In the genomic region with DNA sequence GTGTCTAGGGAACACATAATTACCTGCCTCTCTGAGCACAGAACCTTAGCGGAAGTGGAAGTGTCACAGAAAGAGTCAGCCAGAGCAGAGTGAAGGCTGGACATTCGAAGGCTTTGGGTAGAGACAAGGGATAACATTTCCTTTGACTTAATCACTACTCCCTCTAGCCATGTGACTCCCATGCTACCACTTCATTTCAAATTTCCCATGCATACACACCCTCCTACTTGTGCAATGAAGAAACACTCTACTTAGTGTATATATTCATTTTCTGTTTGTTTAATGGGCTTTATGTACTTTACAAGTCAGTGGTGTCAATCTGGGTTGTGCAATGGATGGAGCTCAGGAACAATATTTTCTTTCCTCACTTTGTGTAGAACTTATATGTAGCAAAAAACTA, we compare ENCODE assay signal across 21 cellular contexts. TPM values are rescaled to one million over a fixed set of nuclear protein-coding genes. Genes with fewer than 3 reads are reported as not detected.
DNase-seq lines count a peak whose midpoint lies in the region; ATAC-seq and TF ChIP-seq lines count a peak whose summit lies in the region.
"Had no signal": no experiment of that assay in that cellular context is flagged by ENCODE, and none has a peak within 500 bp of the region (broad histone marks: within the 10 kb centered on the region; RNA-seq: fewer than 3 reads in every experiment).

No MANE protein-coding gene starts in this region.

- H3K4me1 ChIP-seq in breast epithelium = no peaks in the 10 kb centered on the region
- H3K4me1 ChIP-seq in PC-9 (replicated peaks; ENCODE audit: insufficient read depth) = peaks cover 41% of the 10 kb centered on the region
- peaks cover 19% of the 10 kb centered on the region for H3K4me1 ChIP-seq in suprapubic skin
- H3K4me1 ChIP-seq: heart right ventricle had no signal

- H3K4me3 ChIP-seq in breast epithelium (no peak overlapping the region), PC-9 (no peak overlapping the region), fibroblast of pulmonary artery (replicated peaks; ENCODE audit: low read depth, low read length) (no peak overlapping the region), suprapubic skin (no peak overlapping the region), H7 (ENCODE audit: insufficient read depth, low read depth, low read length) (no peak overlapping the region)
- H3K4me3 ChIP-seq: coronary artery, heart right ventricle, MG63 had no signal

- peak overlapping the region; percentile 50 for H3K27ac Mint-ChIP-seq in MCF 10A (ENCODE audit: low read depth, unreplicated experiment)
- H3K27ac Mint-ChIP-seq: activated naive CD8-positive, alpha-beta T cell treated with anti-CD3 and anti-CD28 coated beads, Interleukin-2, amount 50 U/mL, for 24 hours; immature natural killer cell had no signal

- intact Hi-C loops in MCF 10A (cut with micrococcal nuclease) (no loop called here), breast epithelium (cut with DNase I; ENCODE audit: low total_unique reads) (no loop called here), PC-9 (cut with micrococcal nuclease; ENCODE audit: unreplicated experiment) (no loop called here)

- BruUV-seq in MCF 10A (replicated peaks; lab: Mats Ljungman, UMichigan) (no TSS peak), PC-9 (replicated peaks; lab: Mats Ljungman, UMichigan) (no TSS peak)

- peak overlapping the region; percentile 52 for H3K4me2 ChIP-seq in PC-9

- no peak overlapping the region for H3K4me3 Mint-ChIP-seq in MCF 10A (ENCODE audit: unreplicated experiment)
- H3K4me3 Mint-ChIP-seq: activated naive CD8-positive, alpha-beta T cell treated with anti-CD3 and anti-CD28 coated beads, Interleukin-2, amount 50 U/mL, for 24 hours; immature natural killer cell had no signal

- peaks cover 20% of the 10 kb centered on the region for H3F3A ChIP-seq in PC-9 (ENCODE audit: insufficient read depth, low read depth)

- no peak overlapping the region for H2AFZ ChIP-seq in PC-9

- TF ChIP-seq EP300 in suprapubic skin (IDR thresholded peaks at IDR 0.05) = no peak

- no peaks in the 10 kb centered on the region for H3K27me3 ChIP-seq in breast epithelium
- H3K27me3 ChIP-seq in PC-9 (ENCODE audit: insufficient read depth, low read depth) = no peaks in the 10 kb centered on the region
- no peaks in the 10 kb centered on the region for H3K27me3 ChIP-seq in suprapubic skin
- H3K27me3 ChIP-seq in H7 (ENCODE audit: control insufficient read depth, insufficient read depth, low read length) = peaks cover 15% of the 10 kb centered on the region
- H3K27me3 ChIP-seq: brain microvascular endothelial cell, heart right ventricle had no signal

- DNase-seq in MCF 10A (ENCODE audit: unreplicated experiment) (peak; percentile 64), breast epithelium (ENCODE audit: low spot score in 2 of 2) (no peak), PC-9 (peak in 1 of 2 experiments; percentile 88), fibroblast of pulmonary artery (ENCODE audit: low read depth) (peak; percentile 35), suprapubic skin (ENCODE audit: low spot score in 2 of 2) (no peak), H7 (no peak)
- DNase-seq: activated CD4-positive, alpha-beta T cell treated with anti-CD3 and anti-CD28 coated beads, Interleukin-2, amount 50 U/mL, for 48 hours; activated CD4-positive, CD25-positive, alpha-beta regulatory T cell; activated naive CD8-positive, alpha-beta T cell treated with anti-CD3 and anti-CD28 coated beads, Interleukin-2, amount 50 U/mL, for 24 hours; brain microvascular endothelial cell; C1 segment of cervical spinal cord; heart right ventricle; immature natural killer cell; MG63; NCI-H1436; NCI-H446 treated with DMSO at 0.1 percent for 48 hours; RPMI8226 had no signal

- WGBS in suprapubic skin = 78% methylated on average over 2 of the region's 2 CpGs

- ATAC-seq in HG03469 (IDR thresholded peaks at IDR 0.05; ENCODE audit: unreplicated experiment) (no peak), GM19351 (IDR thresholded peaks at IDR 0.05; ENCODE audit: unreplicated experiment) (no peak)
- ATAC-seq: activated naive CD8-positive, alpha-beta T cell treated with anti-CD3 and anti-CD28 coated beads, Interleukin-2, amount 50 U/mL, for 24 hours; heart right ventricle had no signal

- TF ChIP-seq CTCF in MCF 10A (IDR thresholded peaks at IDR 0.05; ENCODE audit: unreplicated experiment) (no peak), breast epithelium (IDR thresholded peaks at IDR 0.05) (no peak), PC-9 (conservative IDR thresholded peaks at IDR 0.05) (no peak), fibroblast of pulmonary artery (IDR thresholded peaks at IDR 0.05; ENCODE audit: low read length, missing control alignments) (no peak), suprapubic skin (IDR thresholded peaks at IDR 0.05) (no peak)

- H3K9me3 Mint-ChIP-seq in MCF 10A (ENCODE audit: unreplicated experiment) = no peaks in the 10 kb centered on the region
- H3K9me3 Mint-ChIP-seq: activated naive CD8-positive, alpha-beta T cell treated with anti-CD3 and anti-CD28 coated beads, Interleukin-2, amount 50 U/mL, for 24 hours had no signal

- no peaks in the 10 kb centered on the region for H3K79me2 ChIP-seq in PC-9 (ENCODE audit: low read depth)

- H4K20me1 ChIP-seq in PC-9 (ENCODE audit: insufficient read depth) = no peaks in the 10 kb centered on the region

- H3K9me3 ChIP-seq in breast epithelium (no peaks in the 10 kb centered on the region), PC-9 (ENCODE audit: insufficient read depth, low read depth) (no peaks in the 10 kb centered on the region), suprapubic skin (no peaks in the 10 kb centered on the region)
- H3K9me3 ChIP-seq: heart right ventricle, MG63 had no signal

- H3K9me2 ChIP-seq in PC-9 (ENCODE audit: insufficient read depth) = 0 out of 2 replicates have a peak, but pooled peaks cover 4% of the 10 kb centered on the region

- CTCF ChIA-PET in MCF 10A (lab: Yijun Ruan, JAX) (interaction anchor here (0.7 to 7.2 kb wide), 7 partner anchors 13 to 98 kb away, joined by 3 to 98 read pairs (median 9); partner anchors contain the start of genes ITGA10, NUDT17 and PIAS3), PC-9 (lab: Charles Lee) (interaction anchor here (1.6 to 2.5 kb wide), 2 partner anchors 12 to 19 kb away, joined by 4 to 8 read pairs; no protein-coding TSS in a partner anchor)

- no peaks in the 10 kb centered on the region for H3K36me3 ChIP-seq in breast epithelium
- H3K36me3 ChIP-seq in PC-9 (ENCODE audit: low read depth) = no peaks in the 10 kb centered on the region
- H3K36me3 ChIP-seq in suprapubic skin = no peaks in the 10 kb centered on the region
- no peaks in the 10 kb centered on the region for H3K36me3 ChIP-seq in H7 (replicated peaks; ENCODE audit: control insufficient read depth, insufficient read depth, low read length)
- H3K36me3 ChIP-seq: brain microvascular endothelial cell, heart right ventricle, MG63 had no signal

- H3K27ac ChIP-seq in breast epithelium = no peak overlapping the region
- H3K27ac ChIP-seq in PC-9 = peak overlapping the region; percentile 75
- H3K27ac ChIP-seq in suprapubic skin = peak overlapping the region; percentile 59
- H3K27ac ChIP-seq: brain microvascular endothelial cell, coronary artery, heart right ventricle had no signal

- POLR2A ChIA-PET in MCF 10A (lab: Yijun Ruan, JAX) = interaction anchor here (1.1 to 3.7 kb wide), 5 partner anchors 13 to 55 kb away, joined by 3 to 39 read pairs (median 8); partner anchors contain the start of genes PIAS3, POLR3C, RBM8A and RNF115
- POLR2A ChIA-PET in PC-9 (lab: Charles Lee; ENCODE audit: unreplicated experiment) = interaction anchor here (0.6 to 1.7 kb wide), 2 partner anchors 20 to 33 kb away, joined by 5 read pairs; partner anchors contain the start of genes NUDT17 and PIAS3

- no peaks in the 10 kb centered on the region for H3K27me3 Mint-ChIP-seq in MCF 10A (ENCODE audit: insufficient read depth, unreplicated experiment)

- TF ChIP-seq POLR2A in breast epithelium (IDR thresholded peaks at IDR 0.05) = no peak
- no peak for TF ChIP-seq POLR2A in suprapubic skin (IDR thresholded peaks at IDR 0.05)

- H3K36me3 Mint-ChIP-seq in MCF 10A (ENCODE audit: insufficient read depth, unreplicated experiment) = no peaks in the 10 kb centered on the region
- H3K36me3 Mint-ChIP-seq: immature natural killer cell had no signal

- H3K4me1 Mint-ChIP-seq in MCF 10A (ENCODE audit: insufficient read depth, unreplicated experiment) = peaks cover 26% of the 10 kb centered on the region
- H3K4me1 Mint-ChIP-seq: immature natural killer cell had no signal

RNA-seq across cellular contexts. Expression of gene ANKRD35, which starts 6.9 kb away (rescaled TPM):
- total RNA-seq in MCF 10A (2022) = 0.29 TPM in 1 of 2 replicates, not detected in the other
- total RNA-seq in breast epithelium = 10 to 100 TPM in 1 of 3 donors, 1 to 10 TPM in 2; 6.4 to 10.2 (median 7.0) TPM
- total RNA-seq in PC-9 (2021) = 0.78 and 1.2 TPM in 2 replicates
- 10 to 100 TPM; 32.9 to 62.7 (median 37.1) TPM for total RNA-seq in suprapubic skin
- 0.22 and 0.52 TPM in 2 replicates for total RNA-seq in H7 (2014; rRNA removed; shearing (Covaris generic))
- total RNA-seq: mononuclear cell had no signal

RNA-seq across cellular contexts. Expression of gene PIAS3, which starts 19.8 kb away (rescaled TPM):
- total RNA-seq in MCF 10A (2022) = 34.3 and 36.9 TPM in 2 replicates
- 10 to 100 TPM; 14.1 to 53.3 (median 31.8) TPM for total RNA-seq in breast epithelium
- total RNA-seq in PC-9 (2021) = 44.3 and 57.8 TPM in 2 replicates
- 10 to 100 TPM; 43.8 to 78.4 (median 49.4) TPM for total RNA-seq in suprapubic skin
- 27.0 and 27.4 TPM in 2 replicates for total RNA-seq in H7 (2014; rRNA removed; shearing (Covaris generic))

RNA-seq across cellular contexts. Expression of gene ITGA10, which starts 31.1 kb away (rescaled TPM):
- total RNA-seq in MCF 10A (2022) (25.7 and 33.0 TPM in 2 replicates), breast epithelium (10 to 100 TPM in 2 of 3 donors, 1 to 10 TPM in 1; 3.2 to 74.9 (median 30.2) TPM), PC-9 (2021) (0.33 and 0.88 TPM in 2 replicates), suprapubic skin (10 to 100 TPM in 1 of 4 donors, 1 to 10 TPM in 3; 1.6 to 15.6 (median 2.2) TPM)
- total RNA-seq in H7 (2014; rRNA removed; shearing (Covaris generic)) = 0.10 and 0.22 TPM in 2 replicates

RNA-seq across cellular contexts. Expression of gene NUDT17, which starts 33.3 kb away (rescaled TPM):
- 3.7 and 4.6 TPM in 2 replicates for total RNA-seq in MCF 10A (2022)
- total RNA-seq in breast epithelium = 1 to 10 TPM; 2.5 to 4.0 (median 3.3) TPM
- total RNA-seq in PC-9 (2021) = 1.0 and 1.5 TPM in 2 replicates
- 1 to 10 TPM; 1.3 to 3.9 (median 2.1) TPM for total RNA-seq in suprapubic skin
- 4.4 and 8.8 TPM in 2 replicates for total RNA-seq in H7 (2014; rRNA removed; shearing (Covaris generic))

RNA-seq across cellular contexts. Expression of gene PEX11B, which starts 39.8 kb away (rescaled TPM):
- 35.5 and 36.2 TPM in 2 replicates for total RNA-seq in MCF 10A (2022)
- 10 to 100 TPM; 20.3 to 40.1 (median 22.0) TPM for total RNA-seq in breast epithelium
- total RNA-seq in PC-9 (2021) = 19.7 and 19.8 TPM in 2 replicates
- total RNA-seq in suprapubic skin = 10 to 100 TPM; 23.3 to 35.9 (median 30.2) TPM
- 22.9 and 28.0 TPM in 2 replicates for total RNA-seq in H7 (2014; rRNA removed; shearing (Covaris generic))

Comparison
In these comparisons a context has a peak if more than half of its experiments do, and no peak if none do; other contexts are left out.
1. DNase-seq: peak in MCF 10A (single experiment) and fibroblast of pulmonary artery (single experiment); none in breast epithelium (0 of 2), suprapubic skin (0 of 2) and H7 (single experiment).
2. H3K27ac ChIP-seq: peak in PC-9 (single experiment) and suprapubic skin (single experiment); none in breast epithelium (0 of 2).